In genomic region chr16:19876501-19877059, GRCh38 we compare ENCODE assay signal across 2 cellular contexts.
A peak's percentile ranks its signal among the peaks of the same experiment; 100 is the strongest.
TF ChIP-seq lines count a peak whose summit lies in the region.

No MANE protein-coding gene starts in this region.

TF ChIP-seq in GM23338, 12 proteins besides CTCF, POLR2A, EP300 and RAD21:
- TF ChIP-seq NANOG (IDR thresholded peaks at IDR 0.05; ENCODE audit: borderline replicate concordance), result no peak
- TF ChIP-seq ZNF462 (CRISPR knock-in tag; IDR thresholded peaks at IDR 0.05), result no peak
- no peak for TF ChIP-seq REST (IDR thresholded peaks at IDR 0.05; ENCODE audit: unreplicated experiment)
- no peak for TF ChIP-seq ZNF331 (CRISPR knock-in tag; IDR thresholded peaks at IDR 0.05; ENCODE audit: low read depth)
- TF ChIP-seq JUNB (IDR thresholded peaks at IDR 0.05; ENCODE audit: unreplicated experiment), result no peak
- TF ChIP-seq CREB1 (CRISPR knock-in tag; IDR thresholded peaks at IDR 0.05; ENCODE audit: low read depth), result no peak
- TF ChIP-seq EZH2phosphoT487 (IDR thresholded peaks at IDR 0.05; ENCODE audit: unreplicated experiment), result no peak
- no peak for TF ChIP-seq STAT1 (IDR thresholded peaks at IDR 0.05; ENCODE audit: unreplicated experiment)
- TF ChIP-seq EZH2 (IDR thresholded peaks at IDR 0.05; ENCODE audit: low read depth, unreplicated experiment), result no peak
- no peak for TF ChIP-seq ZNF114 (CRISPR knock-in tag; IDR thresholded peaks at IDR 0.05)
- TF ChIP-seq POLR2AphosphoS5 (IDR thresholded peaks at IDR 0.05; ENCODE audit: low read depth), result no peak
- TF ChIP-seq, protein P1, sequence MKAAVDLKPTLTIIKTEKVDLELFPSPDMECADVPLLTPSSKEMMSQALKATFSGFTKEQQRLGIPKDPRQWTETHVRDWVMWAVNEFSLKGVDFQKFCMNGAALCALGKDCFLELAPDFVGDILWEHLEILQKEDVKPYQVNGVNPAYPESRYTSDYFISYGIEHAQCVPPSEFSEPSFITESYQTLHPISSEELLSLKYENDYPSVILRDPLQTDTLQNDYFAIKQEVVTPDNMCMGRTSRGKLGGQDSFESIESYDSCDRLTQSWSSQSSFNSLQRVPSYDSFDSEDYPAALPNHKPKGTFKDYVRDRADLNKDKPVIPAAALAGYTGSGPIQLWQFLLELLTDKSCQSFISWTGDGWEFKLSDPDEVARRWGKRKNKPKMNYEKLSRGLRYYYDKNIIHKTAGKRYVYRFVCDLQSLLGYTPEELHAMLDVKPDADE (IDR thresholded peaks at IDR 0.05), result no peak

TF ChIP-seq in K562, 482 proteins besides CTCF, POLR2A, EP300 and RAD21:
- TF ChIP-seq KAT2B (IDR thresholded peaks at IDR 0.05; ENCODE audit: low read depth, low read length) (no peak), ZKSCAN8 (CRISPR knock-in tag; IDR thresholded peaks at IDR 0.05) (no peak), YY1 (IDR thresholded peaks at IDR 0.05; ENCODE audit: borderline replicate concordance in 1 of 3, control insufficient read depth in 1 of 3, extremely low read depth in 1 of 3, insufficient read depth in 3 of 3, insufficient read length in 1 of 3, insufficient replicate concordance in 2 of 3, low read depth in 1 of 3, low read length in 2 of 3) (peak in 1 of 3 experiments; percentile 14), TRIM24 (IDR thresholded peaks at IDR 0.05) (no peak), BRF1 (IDR thresholded peaks at IDR 0.05; ENCODE audit: borderline replicate concordance, extremely low read depth, insufficient read length) (no peak)
